In genomic region chr5:150656191-150657132, GRCh38 we compare ENCODE assay signal across 1 cellular context.
TF ChIP-seq lines count a peak whose summit lies in the region.

No MANE protein-coding gene starts in this region.

TF ChIP-seq in HEK293, 187 proteins besides CTCF, POLR2A, EP300 and RAD21 (continued from another document and continues in another):
- no peak for TF ChIP-seq ZNF639 (tag by site-specific recombination; IDR thresholded peaks at IDR 0.05)
- peak; percentile 91 for TF ChIP-seq ZNF341 (tag by site-specific recombination; IDR thresholded peaks at IDR 0.05; ENCODE audit: low read depth)
- no peak for TF ChIP-seq TSHZ1 (tag by site-specific recombination; IDR thresholded peaks at IDR 0.05; ENCODE audit: borderline replicate concordance)
- no peak for TF ChIP-seq ATF2 (tag by site-specific recombination; IDR thresholded peaks at IDR 0.05; ENCODE audit: low read depth)
- TF ChIP-seq ZNF501 (tag by site-specific recombination; IDR thresholded peaks at IDR 0.05): peak; percentile 32; the same call in 1 of the 2 replicates
- no peak for TF ChIP-seq ZNF549 (tag by site-specific recombination; IDR thresholded peaks at IDR 0.05)
- no peak for TF ChIP-seq ZNF560 (tag by site-specific recombination; IDR thresholded peaks at IDR 0.05; ENCODE audit: borderline replicate concordance)
- TF ChIP-seq PRDM2 (tag by site-specific recombination; IDR thresholded peaks at IDR 0.05; ENCODE audit: borderline replicate concordance): no peak
- no peak for TF ChIP-seq ZBTB20 (tag by site-specific recombination; IDR thresholded peaks at IDR 0.05)
- TF ChIP-seq ZNF707 (tag by site-specific recombination; IDR thresholded peaks at IDR 0.05): no peak
- peak; percentile 86; the same call in 1 of the 2 replicates for TF ChIP-seq PATZ1 (tag by site-specific recombination; IDR thresholded peaks at IDR 0.05)
- TF ChIP-seq ZNF571 (tag by site-specific recombination; IDR thresholded peaks at IDR 0.05): no peak
- no peak for TF ChIP-seq ZSCAN23 (tag by site-specific recombination; IDR thresholded peaks at IDR 0.05)
- no peak for TF ChIP-seq ZNF302 (tag by site-specific recombination; IDR thresholded peaks at IDR 0.05; ENCODE audit: low read depth)
- TF ChIP-seq ZBTB8A (tag by site-specific recombination; IDR thresholded peaks at IDR 0.05): peak; percentile 95
- TF ChIP-seq ZNF280C (tag by site-specific recombination; IDR thresholded peaks at IDR 0.05): no peak
- TF ChIP-seq ZNF629 (tag by site-specific recombination; IDR thresholded peaks at IDR 0.05): no peak
- no peak for TF ChIP-seq ZNF24 (tag by site-specific recombination; IDR thresholded peaks at IDR 0.05)
- no peak for TF ChIP-seq ZNF169 (tag by site-specific recombination; IDR thresholded peaks at IDR 0.05)
- no peak for TF ChIP-seq ZNF473 (tag by site-specific recombination; IDR thresholded peaks at IDR 0.05)
- TF ChIP-seq ZBTB7A (tag by site-specific recombination; IDR thresholded peaks at IDR 0.05; ENCODE audit: low read depth): peak; percentile 44; the same call in 1 of the 2 replicates
- TF ChIP-seq ZNF514 (tag by site-specific recombination; IDR thresholded peaks at IDR 0.05): no peak
- TF ChIP-seq ZFP37 (tag by site-specific recombination; IDR thresholded peaks at IDR 0.05): no peak
- TF ChIP-seq ZNF660 (tag by site-specific recombination; IDR thresholded peaks at IDR 0.05): peak; percentile 81; the same call in 1 of the 2 replicates
- TF ChIP-seq GLIS2 (tag by site-specific recombination; IDR thresholded peaks at IDR 0.05): peak; percentile 93
- no peak for TF ChIP-seq BCL6B (tag by site-specific recombination; IDR thresholded peaks at IDR 0.05)
- TF ChIP-seq ZNF155 (tag by site-specific recombination; IDR thresholded peaks at IDR 0.05): no peak
- TF ChIP-seq ZNF2 (tag by site-specific recombination; IDR thresholded peaks at IDR 0.05): no peak
- 0 out of 2 replicates have a peak, but pooled peaks have one; percentile 8 for TF ChIP-seq ZBTB44 (tag by site-specific recombination; IDR thresholded peaks at IDR 0.05)
- TF ChIP-seq ZNF19 (tag by site-specific recombination; IDR thresholded peaks at IDR 0.05; ENCODE audit: low read depth): no peak
- TF ChIP-seq MZF1 (tag by site-specific recombination; IDR thresholded peaks at IDR 0.05; ENCODE audit: borderline replicate concordance): no peak
- no peak for TF ChIP-seq SETDB1 (IDR thresholded peaks at IDR 0.05; ENCODE audit: insufficient read length, low read length)
- TF ChIP-seq ZNF366 (tag by site-specific recombination; conservative IDR thresholded peaks at IDR 0.05): no peak
- no peak for TF ChIP-seq GFI1B (tag by site-specific recombination; IDR thresholded peaks at IDR 0.05)
- no peak for TF ChIP-seq ZNF211 (tag by site-specific recombination; IDR thresholded peaks at IDR 0.05; ENCODE audit: low read depth)
- no peak for TF ChIP-seq ZNF324 (tag by site-specific recombination; IDR thresholded peaks at IDR 0.05)
- peak; percentile 57; the same call in 1 of the 2 replicates for TF ChIP-seq INSM2 (tag by site-specific recombination; IDR thresholded peaks at IDR 0.05)
- 0 out of 2 replicates have a peak, but pooled peaks have one; percentile 44 for TF ChIP-seq SP7 (tag by site-specific recombination; IDR thresholded peaks at IDR 0.05)
- TF ChIP-seq ZEB2 (tag by site-specific recombination; IDR thresholded peaks at IDR 0.05): 0 out of 2 replicates have a peak, but pooled peaks have one; percentile 33
